9 cellular contexts compared by ENCODE assay signal in the genomic region with DNA sequence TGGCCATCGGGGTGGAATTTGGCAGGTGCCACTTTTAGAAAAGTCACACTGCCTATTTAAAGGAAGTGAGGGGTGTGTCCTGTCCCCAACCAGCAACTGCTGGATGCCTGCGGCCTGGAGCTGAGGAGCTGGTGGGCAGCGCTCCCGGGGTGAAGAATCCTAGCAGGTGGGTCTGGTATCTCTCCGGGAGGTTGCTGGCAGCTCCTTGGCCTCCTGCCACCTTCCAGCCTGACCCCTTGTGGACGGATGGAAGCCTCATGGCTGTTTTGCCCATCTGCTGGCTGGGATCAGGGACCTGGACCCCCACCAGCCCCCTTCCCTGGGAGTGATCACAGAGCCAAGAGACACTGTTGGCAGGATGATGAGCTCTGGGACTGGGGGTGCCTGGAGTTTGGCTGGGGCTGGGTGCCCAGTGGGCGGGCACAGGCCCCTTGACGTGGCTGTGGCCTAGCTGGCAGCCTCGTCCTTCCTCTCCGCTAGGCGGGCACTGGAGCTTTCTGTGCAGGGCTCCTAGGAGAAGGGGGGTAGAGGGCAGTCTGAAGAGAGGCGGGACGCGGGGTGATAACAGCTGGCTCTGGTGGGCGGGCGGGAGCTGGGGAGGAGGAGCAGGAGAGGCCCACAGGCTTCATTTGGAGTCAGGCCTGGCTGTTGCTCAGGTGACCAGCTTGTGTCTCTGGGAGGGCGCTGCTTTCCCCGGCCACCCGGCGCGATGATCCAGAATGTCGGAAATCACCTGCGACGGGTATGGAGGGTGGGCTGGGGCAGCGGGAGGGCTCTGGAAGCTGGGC. TPM values are rescaled to one million over a fixed set of nuclear protein-coding genes. Genes with fewer than 3 reads are reported as not detected.
DNase-seq lines count a peak whose midpoint lies in the region; ATAC-seq and TF ChIP-seq lines count a peak whose summit lies in the region.
"Had no signal": no experiment of that assay in that cellular context is flagged by ENCODE, and none has a peak within 500 bp of the region (broad histone marks: within the 10 kb centered on the region; RNA-seq: fewer than 3 reads in every experiment).

Gene ACOT11 (plus strand): TSS at position 628 of the 788 bp plus-strand sequence. CDS start 82 bp downstream, at position 710.

- H3K36me3 Mint-ChIP-seq in activated CD8-positive, alpha-beta T cell treated with anti-CD3 and anti-CD28 coated beads for 36 hours (ENCODE audit: low read depth): no peaks in the 10 kb centered on the region

- peak within 1 kb of the TSS; percentile 25 for H4K12ac ChIP-seq in trophoblast cell (ENCODE audit: low read depth, low read length)

- H3K4me1 ChIP-seq in trophoblast cell (ENCODE audit: control insufficient read depth in 1 of 2, insufficient read depth in 2 of 2, low read length in 2 of 2): peaks cover 38 to 50% of the 10 kb centered on the region in 2 experiments

- peak within 1 kb of the TSS; percentile 25 for H3K18ac ChIP-seq in trophoblast cell (ENCODE audit: low read length)

- H3K9me3 ChIP-seq in WERI-Rb-1 (ENCODE audit: severe bottlenecking) (no peaks in the 10 kb centered on the region), trophoblast cell (ENCODE audit: insufficient read depth, low read depth, low read length) (no peaks in the 10 kb centered on the region)

- peak within 1 kb of the TSS; percentile 65 for H3K4ac ChIP-seq in trophoblast cell (ENCODE audit: low read depth, low read length)

- H3K23ac ChIP-seq in trophoblast cell (ENCODE audit: low read length): no peak within 1 kb of the TSS

- intact Hi-C loops in Right ventricle myocardium inferior (cut with DNase I): loop anchor here (1.0 to 5.0 kb wide), 4 partner anchors 34 to 170 kb away; partner anchors contain the start of gene TTC4
- intact Hi-C loops in activated CD8-positive, alpha-beta T cell treated with anti-CD3 and anti-CD28 coated beads for 36 hours (cut with micrococcal nuclease): no loop called here

- H4K91ac ChIP-seq in trophoblast cell (ENCODE audit: low read depth, low read length): peak within 1 kb of the TSS; percentile 94

- H3K27me3 ChIP-seq in WERI-Rb-1 (ENCODE audit: insufficient read depth, low read depth, severe bottlenecking): no peaks in the 10 kb centered on the region
- no peaks in the 10 kb centered on the region for H3K27me3 ChIP-seq in trophoblast cell (ENCODE audit: insufficient read depth, low read length)

- POLR2A ChIA-PET in activated CD8-positive, alpha-beta T cell treated with anti-CD3 and anti-CD28 coated beads for 36 hours (lab: Charles Lee): interaction anchor here (0.9 to 1.0 kb wide), 2 partner anchors 18 to 29 kb away, joined by 3 read pairs; no protein-coding TSS in a partner anchor

- peak; percentile 44 for ATAC-seq in stimulated activated naive CD8-positive, alpha-beta T cell treated with anti-CD3 and anti-CD28 coated beads, Interleukin-15, Interleukin-2, amounts not matched to agents 100 U/mL and 50 U/mL, for 24 hours
- no peak for ATAC-seq in stimulated activated naive CD8-positive, alpha-beta T cell treated with anti-CD3 and anti-CD28 coated beads, Interleukin-15, amount 100 ng/mL, for 72 hours
- peak; percentile 92 for ATAC-seq in Right ventricle myocardium inferior
- ATAC-seq in activated CD8-positive, alpha-beta T cell treated with anti-CD3 and anti-CD28 coated beads for 36 hours: no peak

- H4K8ac ChIP-seq in trophoblast cell (ENCODE audit: low read depth, low read length): peak within 1 kb of the TSS; percentile 12

- H3K27me3 Mint-ChIP-seq in stimulated activated naive CD8-positive, alpha-beta T cell treated with anti-CD3 and anti-CD28 coated beads, Interleukin-15, amount 100 ng/mL, for 72 hours: no peaks in the 10 kb centered on the region
- no peaks in the 10 kb centered on the region for H3K27me3 Mint-ChIP-seq in activated CD8-positive, alpha-beta T cell treated with anti-CD3 and anti-CD28 coated beads for 36 hours

- peaks cover 31% of the 10 kb centered on the region for H3K79me1 ChIP-seq in trophoblast cell (ENCODE audit: low read length)

- H3K4me3 ChIP-seq in WERI-Rb-1 (ENCODE audit: low read depth, low read length) (peak within 1 kb of the TSS; percentile 46), trophoblast cell (ENCODE audit: low read depth, low read length) (no peak within 1 kb of the TSS)

- H2AFZ ChIP-seq in trophoblast cell (ENCODE audit: insufficient read depth, low read length, poor library complexity): no peak within 1 kb of the TSS

- H2BK120ac ChIP-seq in trophoblast cell (ENCODE audit: insufficient read depth, low read length, poor library complexity): peak within 1 kb of the TSS; percentile 77

- no peaks in the 10 kb centered on the region for H3K9me3 Mint-ChIP-seq in stimulated activated naive CD8-positive, alpha-beta T cell treated with anti-CD3 and anti-CD28 coated beads, Interleukin-15, amount 100 ng/mL, for 72 hours
- no peaks in the 10 kb centered on the region for H3K9me3 Mint-ChIP-seq in activated CD8-positive, alpha-beta T cell treated with anti-CD3 and anti-CD28 coated beads for 36 hours

- H2BK12ac ChIP-seq in trophoblast cell (ENCODE audit: low read length): peak within 1 kb of the TSS; percentile 93

- CTCF ChIA-PET in activated CD8-positive, alpha-beta T cell treated with anti-CD3 and anti-CD28 coated beads for 36 hours (lab: Charles Lee): interaction anchor here (1.4 kb wide), 1 partner anchor 48 kb away, joined by 6 read pairs; no protein-coding TSS in a partner anchor

- H3K27ac Mint-ChIP-seq in stimulated activated naive CD8-positive, alpha-beta T cell treated with anti-CD3 and anti-CD28 coated beads, Interleukin-15, amount 100 ng/mL, for 72 hours: no peak within 1 kb of the TSS
- H3K27ac Mint-ChIP-seq in activated CD8-positive, alpha-beta T cell treated with anti-CD3 and anti-CD28 coated beads for 36 hours: no peak within 1 kb of the TSS
- H3K27ac Mint-ChIP-seq: B cell had no signal

- no peak for DNase-seq in stimulated activated naive CD8-positive, alpha-beta T cell treated with anti-CD3 and anti-CD28 coated beads, Interleukin-15, Interleukin-2, amounts not matched to agents 100 U/mL and 50 U/mL, for 24 hours
- no peak for DNase-seq in stimulated activated naive CD8-positive, alpha-beta T cell treated with anti-CD3 and anti-CD28 coated beads, Interleukin-15, amount 100 ng/mL, for 72 hours
- DNase-seq in WERI-Rb-1 (peak; percentile 96), Right ventricle myocardium inferior (ENCODE audit: missing footprints) (peak; percentile 91), trophoblast cell (no peak), GM19238 (ENCODE audit: insufficient read length, low spot score) (no peak), NOMO-1 (lab: John Stamatoyannopoulos, UW; ENCODE audit: unreplicated experiment in 2 of 2) (no peak)
- no peak for DNase-seq in activated CD8-positive, alpha-beta T cell treated with anti-CD3 and anti-CD28 coated beads for 36 hours

- no peak within 1 kb of the TSS for H3K9ac ChIP-seq in trophoblast cell (ENCODE audit: low read length)

- peak within 1 kb of the TSS; percentile 24 for H3K4me2 ChIP-seq in trophoblast cell (ENCODE audit: low read length)

- H3K4me3 Mint-ChIP-seq in stimulated activated naive CD8-positive, alpha-beta T cell treated with anti-CD3 and anti-CD28 coated beads, Interleukin-15, amount 100 ng/mL, for 72 hours: no peak within 1 kb of the TSS
- no peak within 1 kb of the TSS for H3K4me3 Mint-ChIP-seq in activated CD8-positive, alpha-beta T cell treated with anti-CD3 and anti-CD28 coated beads for 36 hours
- H3K4me3 Mint-ChIP-seq: B cell had no signal

- H3K27ac ChIP-seq in WERI-Rb-1 (peak within 1 kb of the TSS; percentile 76), trophoblast cell (ENCODE audit: low read depth, low read length) (peak within 1 kb of the TSS; percentile 10)

- H3K79me2 ChIP-seq in trophoblast cell (ENCODE audit: control insufficient read depth, insufficient read depth, low read length, poor library complexity): peaks cover 7% of the 10 kb centered on the region

- peak within 1 kb of the TSS; percentile 63 for H2BK5ac ChIP-seq in trophoblast cell (ENCODE audit: low read depth, low read length, poor library complexity)

- peak; percentile 57 for TF ChIP-seq CTCF in WERI-Rb-1 (IDR thresholded peaks at IDR 0.05; ENCODE audit: low read depth, low read length)
- TF ChIP-seq CTCF in activated CD8-positive, alpha-beta T cell treated with anti-CD3 and anti-CD28 coated beads for 36 hours (IDR thresholded peaks at IDR 0.05): no peak

- H3K14ac ChIP-seq in trophoblast cell (ENCODE audit: low read length): peak within 1 kb of the TSS; percentile 24

- no peaks in the 10 kb centered on the region for H3K36me3 ChIP-seq in WERI-Rb-1
- no peaks in the 10 kb centered on the region for H3K36me3 ChIP-seq in trophoblast cell (ENCODE audit: control insufficient read depth in 1 of 2, insufficient read depth in 2 of 2, low read length in 2 of 2)

- peaks cover 7% of the 10 kb centered on the region for H3K4me1 Mint-ChIP-seq in stimulated activated naive CD8-positive, alpha-beta T cell treated with anti-CD3 and anti-CD28 coated beads, Interleukin-15, amount 100 ng/mL, for 72 hours
- peaks cover 9% of the 10 kb centered on the region for H3K4me1 Mint-ChIP-seq in activated CD8-positive, alpha-beta T cell treated with anti-CD3 and anti-CD28 coated beads for 36 hours (ENCODE audit: low read depth)

- no CpG with 5 or more reads among the region's 25 CpGs for WGBS in trophoblast cell (ENCODE audit: extremely low coverage, insufficient coverage, insufficient read length)

- H2AK5ac ChIP-seq in trophoblast cell (ENCODE audit: low read length): peak within 1 kb of the TSS; percentile 70

RNA-seq across cellular contexts. Expression of gene ACOT11, which starts in this region (rescaled TPM):
- total RNA-seq in Right ventricle myocardium inferior: 43.4 TPM
- polyA plus RNA-seq in trophoblast cell (2013): 4.2 and 5.0 TPM in 2 replicates
- total RNA-seq in activated CD8-positive, alpha-beta T cell treated with anti-CD3 and anti-CD28 coated beads for 36 hours: 1 to 10 TPM; 1.1 to 1.2 TPM

Comparison
In these comparisons a context has a peak if more than half of its experiments do, and no peak if none do; other contexts are left out.
1. RNA of gene ACOT11 (total RNA-seq): 43.4 TPM in Right ventricle myocardium inferior (single experiment); 1.1 to 1.2 TPM in activated CD8-positive, alpha-beta T cell treated with anti-CD3 and anti-CD28 coated beads for 36 hours; every median in the first group is over 10 times any median in the second.
2. ATAC-seq: peak in stimulated activated naive CD8-positive, alpha-beta T cell treated with anti-CD3 and anti-CD28 coated beads, Interleukin-15, Interleukin-2, amounts not matched to agents 100 U/mL and 50 U/mL, for 24 hours (single experiment) and Right ventricle myocardium inferior (single experiment); none in stimulated activated naive CD8-positive, alpha-beta T cell treated with anti-CD3 and anti-CD28 coated beads, Interleukin-15, amount 100 ng/mL, for 72 hours (single experiment) and activated CD8-positive, alpha-beta T cell treated with anti-CD3 and anti-CD28 coated beads for 36 hours (single experiment).
3. DNase-seq: peak in WERI-Rb-1 (single experiment) and Right ventricle myocardium inferior (single experiment); none in stimulated activated naive CD8-positive, alpha-beta T cell treated with anti-CD3 and anti-CD28 coated beads, Interleukin-15, Interleukin-2, amounts not matched to agents 100 U/mL and 50 U/mL, for 24 hours (single experiment), stimulated activated naive CD8-positive, alpha-beta T cell treated with anti-CD3 and anti-CD28 coated beads, Interleukin-15, amount 100 ng/mL, for 72 hours (0 of 2), trophoblast cell (0 of 2), GM19238 (single experiment), activated CD8-positive, alpha-beta T cell treated with anti-CD3 and anti-CD28 coated beads for 36 hours (single experiment) and NOMO-1 (0 of 2).